9 cellular contexts compared by ENCODE assay signal in the genomic region with DNA sequence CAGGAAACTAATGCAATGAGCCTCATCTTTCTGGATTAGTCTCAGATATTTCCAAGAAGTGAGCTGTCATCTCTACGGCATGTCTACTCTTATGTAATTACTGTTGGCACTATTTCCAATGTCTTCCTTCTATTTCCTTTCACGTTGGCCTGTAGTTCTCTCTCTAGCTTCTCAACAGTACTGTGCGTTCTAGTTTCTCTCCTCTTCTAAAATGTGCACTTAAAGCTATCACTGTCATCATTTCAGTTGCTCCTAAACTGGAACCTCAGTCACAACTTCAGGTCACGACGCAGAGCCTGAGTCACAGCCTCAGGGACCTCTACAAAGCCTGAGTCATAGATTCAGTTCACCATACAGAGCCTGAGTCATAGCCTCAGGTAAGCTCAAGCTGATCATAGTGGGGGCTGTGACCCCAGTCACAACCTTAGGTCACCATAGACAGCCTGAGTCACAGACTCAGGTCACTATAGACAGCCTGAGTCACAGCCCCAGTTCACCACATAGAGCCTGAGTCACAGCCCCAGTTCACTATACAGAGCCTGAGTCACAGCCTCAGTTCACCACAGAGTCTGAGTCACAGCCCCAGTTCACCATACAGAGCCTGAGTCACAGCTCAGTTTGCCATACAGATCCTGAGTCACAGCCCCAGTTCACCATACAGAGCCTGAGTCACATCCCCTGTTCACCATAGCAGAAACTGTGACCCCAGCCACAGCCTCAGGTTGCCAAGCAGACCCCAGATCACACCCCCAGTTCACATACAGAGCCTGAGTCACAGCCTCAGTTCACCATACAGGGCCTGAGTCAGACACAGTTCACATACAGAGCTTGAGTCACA. TPM values are rescaled to one million over a fixed set of nuclear protein-coding genes. Genes with fewer than 3 reads are reported as not detected.
DNase-seq lines count a peak whose midpoint lies in the region; ATAC-seq, FAIRE-seq and TF ChIP-seq lines count a peak whose summit lies in the region.
"Had no signal": no experiment of that assay in that cellular context is flagged by ENCODE, and none has a peak within 500 bp of the region (broad histone marks: within the 10 kb centered on the region; RNA-seq: fewer than 3 reads in every experiment).

No MANE protein-coding gene starts in this region.

- no peaks in the 10 kb centered on the region for H3K27me3 ChIP-seq in PC-9 (ENCODE audit: insufficient read depth, low read depth)
- no peaks in the 10 kb centered on the region for H3K27me3 ChIP-seq in brain microvascular endothelial cell (replicated peaks)
- H3K27me3 ChIP-seq: tibial artery had no signal

- H3K27ac ChIP-seq in PC-9 (peak overlapping the region; percentile 98), brain microvascular endothelial cell (peak overlapping the region; percentile 36)
- H3K27ac ChIP-seq: tibial artery had no signal

- in situ Hi-C loops in brain microvascular endothelial cell (cut with HindIII; ENCODE audit: low pct_ligation_motif_present, low sequenced_read_pairs): no loop called here

- TF ChIP-seq CTCF in PC-9 (conservative IDR thresholded peaks at IDR 0.05) (no peak), brain microvascular endothelial cell (IDR thresholded peaks at IDR 0.05; ENCODE audit: low read depth, low read length, missing control alignments) (no peak)

- POLR2A ChIA-PET in PC-9 (lab: Charles Lee; ENCODE audit: unreplicated experiment): interaction anchor here (0.7 kb wide), 1 partner anchor 17 kb away, joined by 6 read pairs; no protein-coding TSS in a partner anchor

- H3F3A ChIP-seq in PC-9 (ENCODE audit: insufficient read depth, low read depth): peaks cover 41% of the 10 kb centered on the region

- DNase-seq in AG20443 (ENCODE audit: low spot score): peak; percentile 59
- peak; percentile 51 to 94 for DNase-seq in PC-9
- peak; percentile 80 for DNase-seq in brain microvascular endothelial cell
- DNase-seq in myocyte (ENCODE audit: low read depth): peak; percentile 58
- peak; percentile 87 for DNase-seq in urothelium cell line (ENCODE audit: low spot score)

- no peak overlapping the region for H3K4me3 ChIP-seq in PC-9
- H3K4me3 ChIP-seq in brain microvascular endothelial cell (ENCODE audit: low read depth, low read length): no peak overlapping the region
- H3K4me3 ChIP-seq: tibial artery had no signal

- H3K79me2 ChIP-seq in PC-9 (ENCODE audit: low read depth): no peaks in the 10 kb centered on the region

- no peaks in the 10 kb centered on the region for H4K20me1 ChIP-seq in PC-9 (ENCODE audit: insufficient read depth)

- no peaks in the 10 kb centered on the region for H3K36me3 ChIP-seq in PC-9 (ENCODE audit: low read depth)
- H3K36me3 ChIP-seq in brain microvascular endothelial cell (replicated peaks): no peaks in the 10 kb centered on the region
- H3K36me3 ChIP-seq: tibial artery had no signal

- no peaks in the 10 kb centered on the region for H3K9me2 ChIP-seq in PC-9 (ENCODE audit: insufficient read depth)

- CTCF ChIA-PET in PC-9 (lab: Charles Lee): no interaction called here

- H3K4me1 ChIP-seq in PC-9 (replicated peaks; ENCODE audit: insufficient read depth): no peaks in the 10 kb centered on the region
- H3K4me1 ChIP-seq: tibial artery had no signal

- no peak overlapping the region for H2AFZ ChIP-seq in PC-9

- intact Hi-C loops in PC-9 (cut with micrococcal nuclease; ENCODE audit: unreplicated experiment): no loop called here

- FAIRE-seq in urothelium cell line (lab: Jason Lieb, UNC): peak; percentile 69

- ATAC-seq in GM21367 (IDR thresholded peaks at IDR 0.05; ENCODE audit: unreplicated experiment): no peak
- no peak for ATAC-seq in GM21381 (IDR thresholded peaks at IDR 0.05; ENCODE audit: unreplicated experiment)
- no peak for ATAC-seq in GM19351 (IDR thresholded peaks at IDR 0.05; ENCODE audit: unreplicated experiment)

- no TSS peak for BruUV-seq in PC-9 (replicated peaks; lab: Mats Ljungman, UMichigan)

- no peak overlapping the region for H3K4me2 ChIP-seq in PC-9

- peaks cover 20% of the 10 kb centered on the region for H3K9me3 ChIP-seq in PC-9 (ENCODE audit: insufficient read depth, low read depth)

RNA-seq across cellular contexts. Expression of a gene that starts 13.0 kb away (rescaled TPM):
- total RNA-seq in PC-9 (2021) (42.2 and 42.4 TPM in 2 replicates), myocyte (6.5 and 10.6 TPM in 2 replicates)
- 11.8 TPM for polyA plus RNA-seq in myocyte (2012)
